ENCODE assay signal across 1 cellular context in genomic region chr12:126897102-126897501, GRCh38.
TF ChIP-seq lines count a peak whose summit lies in the region.

No MANE protein-coding gene starts in this region.

TF ChIP-seq in K562, 482 proteins besides CTCF, POLR2A, EP300 and RAD21 (continued from another document):
- TF ChIP-seq MGA (IDR thresholded peaks at IDR 0.05) = peak; percentile 86
- TF ChIP-seq, protein P1, sequence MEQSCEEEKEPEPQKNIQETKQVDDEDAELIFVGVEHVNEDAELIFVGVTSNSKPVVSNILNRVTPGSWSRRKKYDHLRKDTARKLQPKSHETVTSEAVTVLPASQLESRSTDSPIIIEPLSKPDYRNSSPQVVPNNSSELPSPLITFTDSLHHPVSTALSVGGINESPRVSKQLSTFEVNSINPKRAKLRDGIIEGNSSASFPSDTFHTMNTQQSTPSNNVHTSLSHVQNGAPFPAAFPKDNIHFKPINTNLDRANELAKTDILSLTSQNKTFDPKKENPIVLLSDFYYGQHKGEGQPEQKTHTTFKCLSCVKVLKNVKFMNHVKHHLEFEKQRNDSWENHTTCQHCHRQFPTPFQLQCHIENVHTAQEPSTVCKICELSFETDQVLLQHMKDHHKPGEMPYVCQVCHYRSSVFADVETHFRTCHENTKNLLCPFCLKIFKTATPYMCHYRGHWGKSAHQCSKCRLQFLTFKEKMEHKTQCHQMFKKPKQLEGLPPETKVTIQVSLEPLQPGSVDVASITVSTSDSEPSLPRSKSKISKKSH (CRISPR knock-in tag; IDR thresholded peaks at IDR 0.05) = no peak
